In genomic region chr9:133584559-133585476, GRCh38 we compare ENCODE assay signal across 11 cellular contexts. TPM values are rescaled to one million over a fixed set of nuclear protein-coding genes. Genes with fewer than 3 reads are reported as not detected.
DNase-seq lines count a peak whose midpoint lies in the region; ATAC-seq, FAIRE-seq and TF ChIP-seq lines count a peak whose summit lies in the region.
"Had no signal": no experiment of that assay in that cellular context is flagged by ENCODE, and none has a peak within 500 bp of the region (broad histone marks: within the 10 kb centered on the region; RNA-seq: fewer than 3 reads in every experiment).

No MANE protein-coding gene starts in this region.

- H3K9me3 ChIP-seq in DOHH2 (ENCODE audit: control insufficient read depth, insufficient read depth, low read length) = peaks cover 18% of the 10 kb centered on the region; the same call in 1 of the 2 replicates
- peaks cover 4% of the 10 kb centered on the region for H3K9me3 ChIP-seq in astrocyte (ENCODE audit: insufficient read depth, low read depth, low read length)
- H3K9me3 ChIP-seq: stomach had no signal

- H3K79me2 ChIP-seq in DOHH2 (ENCODE audit: control insufficient read depth, low read length) = no peaks in the 10 kb centered on the region
- no peaks in the 10 kb centered on the region for H3K79me2 ChIP-seq in astrocyte (ENCODE audit: insufficient read depth, low read length)

- peaks cover 17% of the 10 kb centered on the region for H3F3A ChIP-seq in DOHH2 (ENCODE audit: control insufficient read depth, insufficient read depth)

- no peak for TF ChIP-seq POLR2A in GM12891 (IDR thresholded peaks at IDR 0.05; ENCODE audit: low read depth, low read length)

- H3K27me3 Mint-ChIP-seq in astrocyte (ENCODE audit: low read depth, unreplicated experiment) (peaks cover 40% of the 10 kb centered on the region), naive B cell (peaks cover 30 to 58% (median 54%) of the 10 kb centered on the region in 3 donors)

- H3K27me3 ChIP-seq in DOHH2 (ENCODE audit: control insufficient read depth, low read length) (peaks cover 23% of the 10 kb centered on the region), astrocyte (ENCODE audit: insufficient read depth, low read length) (peaks cover 22% of the 10 kb centered on the region)

- H3K4me2 ChIP-seq in DOHH2 (ENCODE audit: low read length) (peak overlapping the region; percentile 79), astrocyte (ENCODE audit: low read length) (no peak overlapping the region)

- no peaks in the 10 kb centered on the region for H3K36me3 Mint-ChIP-seq in astrocyte (ENCODE audit: low read depth, unreplicated experiment)
- no peaks in the 10 kb centered on the region for H3K36me3 Mint-ChIP-seq in naive B cell

- peaks cover 55% of the 10 kb centered on the region for H3K4me1 ChIP-seq in DOHH2 (ENCODE audit: control insufficient read depth, low read length)
- H3K4me1 ChIP-seq in astrocyte (ENCODE audit: insufficient read depth, low read length) = no peaks in the 10 kb centered on the region

- peaks cover 3% of the 10 kb centered on the region for H3K9me3 Mint-ChIP-seq in astrocyte (ENCODE audit: unreplicated experiment)
- peaks cover 0 to 5% (median 0%) of the 10 kb centered on the region in 7 donors for H3K9me3 Mint-ChIP-seq in naive B cell

- no peak overlapping the region for H3K9ac ChIP-seq in astrocyte (ENCODE audit: low read length)

- H3K27ac Mint-ChIP-seq in astrocyte (ENCODE audit: unreplicated experiment) = peak overlapping the region; percentile 10
- peak overlapping the region in 5 of 6 donors; percentile 64 to 98 (median 89) for H3K27ac Mint-ChIP-seq in naive B cell
- H3K27ac Mint-ChIP-seq: activated T-cell treated with anti-CD3 and anti-CD28 coated beads, Interleukin-2, amount 50 U/mL, for 72 hours had no signal

- H3K9me2 ChIP-seq in DOHH2 (replicated peaks; ENCODE audit: control insufficient read depth, low read length) = no peaks in the 10 kb centered on the region

- TF ChIP-seq CTCF in DOHH2 (IDR thresholded peaks at IDR 0.05; ENCODE audit: low read depth, low read length, poor library complexity, severe bottlenecking) (peak; percentile 15), astrocyte (IDR thresholded peaks at IDR 0.05; ENCODE audit: insufficient read depth, low read depth, low read length) (no peak)

- no peak overlapping the region for H2AFZ ChIP-seq in astrocyte (ENCODE audit: low read depth, low read length)

- H3K4me1 Mint-ChIP-seq in astrocyte (ENCODE audit: low read depth, unreplicated experiment) (peaks cover 10% of the 10 kb centered on the region), naive B cell (peaks cover 27 to 38% (median 35%) of the 10 kb centered on the region in 3 donors)

- H3K27ac ChIP-seq in DOHH2 (ENCODE audit: low read depth, low read length) = peak overlapping the region; percentile 67
- no peak overlapping the region for H3K27ac ChIP-seq in astrocyte (ENCODE audit: low read depth, low read length)
- H3K27ac ChIP-seq: stomach had no signal

- peak; percentile 68 to 69 for ATAC-seq in naive B cell (ENCODE audit: low read depth in 2 of 2)
- ATAC-seq in GM21723 (IDR thresholded peaks at IDR 0.05; ENCODE audit: unreplicated experiment) = no peak
- no peak for ATAC-seq in HG03354 (IDR thresholded peaks at IDR 0.05; ENCODE audit: poor library complexity, severe bottlenecking, unreplicated experiment)
- no peak for ATAC-seq in GM18520 (IDR thresholded peaks at IDR 0.05; ENCODE audit: unreplicated experiment)
- ATAC-seq: activated T-cell treated with anti-CD3 and anti-CD28 coated beads, Interleukin-2, amount 50 U/mL, for 72 hours had no signal

- H3K4me3 ChIP-seq in DOHH2 (ENCODE audit: low read length) (peak overlapping the region; percentile 64), astrocyte (ENCODE audit: insufficient read depth, low read depth, low read length) (no peak overlapping the region)
- H3K4me3 ChIP-seq: stomach had no signal

- no peak overlapping the region for H3K4me3 Mint-ChIP-seq in astrocyte (ENCODE audit: unreplicated experiment)
- peak overlapping the region; percentile 45 to 88 (median 74) for H3K4me3 Mint-ChIP-seq in naive B cell
- H3K4me3 Mint-ChIP-seq: activated T-cell treated with anti-CD3 and anti-CD28 coated beads, Interleukin-2, amount 50 U/mL, for 72 hours had no signal

- H4K20me1 ChIP-seq in DOHH2 (ENCODE audit: control insufficient read depth, insufficient read depth, low read depth, low read length) = no peaks in the 10 kb centered on the region
- no peaks in the 10 kb centered on the region for H4K20me1 ChIP-seq in astrocyte (ENCODE audit: insufficient read depth, low read length)

- FAIRE-seq in astrocyte (lab: Jason Lieb, UNC) (no peak), GM12891 (lab: Jason Lieb, UNC) (no peak)
- FAIRE-seq: D721Med had no signal

- DNase-seq in NCI-H2029 treated with DMSO at 0.1 percent for 48 hours (lab: John Stamatoyannopoulos, UW) (peak; percentile 54), astrocyte (ENCODE audit: low read depth) (no peak), naive B cell (peak; percentile 50), GM12891 (ENCODE audit: insufficient read length, low spot score) (no peak)
- DNase-seq: activated T-cell treated with anti-CD3 and anti-CD28 coated beads, Interleukin-2, amount 50 U/mL, for 72 hours; stomach had no signal

- H3K36me3 ChIP-seq in DOHH2 (ENCODE audit: control insufficient read depth, low read length) (no peaks in the 10 kb centered on the region), astrocyte (ENCODE audit: insufficient read depth, low read length) (no peaks in the 10 kb centered on the region)
- H3K36me3 ChIP-seq: stomach had no signal

TF ChIP-seq in GM12891, 5 proteins besides CTCF, POLR2A, EP300 and RAD21:
- no peak for TF ChIP-seq PAX5 (IDR thresholded peaks at IDR 0.05; ENCODE audit: insufficient read depth, low read length, severe bottlenecking)
- no peak for TF ChIP-seq TAF1 (IDR thresholded peaks at IDR 0.05; ENCODE audit: low read depth, low read length)
- TF ChIP-seq POU2F2 (IDR thresholded peaks at IDR 0.05; ENCODE audit: low read depth, low read length) = no peak
- no peak for TF ChIP-seq POLR2AphosphoS5 (IDR thresholded peaks at IDR 0.05; ENCODE audit: low read depth, low read length)
- TF ChIP-seq SPI1 (IDR thresholded peaks at IDR 0.05; ENCODE audit: low read depth, low read length) = no peak

RNA-seq across cellular contexts. Expression of gene FAM163B, which starts 24.4 kb away (rescaled TPM):
- total RNA-seq in astrocyte = not detected in 2 replicates
- polyA plus RNA-seq in naive B cell (ENCODE audit: low read depth in 6 of 6) = not detected
- polyA plus RNA-seq in GM12891 (2012; ENCODE audit: low read depth, missing spikeins) = not detected
- total RNA-seq: activated T-cell treated with anti-CD3 and anti-CD28 coated beads, Interleukin-2, amount 50 U/mL, for 72 hours; stomach had no signal
- polyA plus RNA-seq: stomach had no signal

RNA-seq across cellular contexts. Expression of gene ADAMTSL2, which starts 50.3 kb away (rescaled TPM):
- total RNA-seq in astrocyte = 0.52 and 0.58 TPM in 2 replicates
- polyA plus RNA-seq in naive B cell (ENCODE audit: low read depth in 6 of 6) = not detected
- polyA plus RNA-seq in GM12891 (2012; ENCODE audit: low read depth, missing spikeins) = 0.05 TPM

RNA-seq across cellular contexts. Expression of gene DBH, which starts 51.3 kb away (rescaled TPM):
- not detected in 2 replicates for total RNA-seq in astrocyte
- not detected for polyA plus RNA-seq in naive B cell (ENCODE audit: low read depth in 6 of 6)
- polyA plus RNA-seq in GM12891 (2012; ENCODE audit: low read depth, missing spikeins) = 0.05 TPM
- total RNA-seq: activated T-cell treated with anti-CD3 and anti-CD28 coated beads, Interleukin-2, amount 50 U/mL, for 72 hours had no signal

Comparison
In these comparisons a context has a peak if more than half of its experiments do, and no peak if none do; other contexts are left out.
1. DNase-seq: peak in NCI-H2029 treated with DMSO at 0.1 percent for 48 hours (single experiment) and naive B cell (single experiment); none in astrocyte (single experiment) and GM12891 (single experiment).
2. ATAC-seq: peak in naive B cell (2 of 2); none in GM21723 (single experiment), HG03354 (single experiment) and GM18520 (single experiment).